In genomic region chr20:38537176-38537575, GRCh38 we compare ENCODE assay signal across 34 cellular contexts. TPM values are rescaled to one million over a fixed set of nuclear protein-coding genes. Genes with fewer than 3 reads are reported as not detected.
"Had no signal": no experiment of that assay in that cellular context is flagged by ENCODE, and none has a peak within 500 bp of the region (broad histone marks: within the 10 kb centered on the region; RNA-seq: fewer than 3 reads in every experiment).

No MANE protein-coding gene starts in this region.

- ATAC-seq: activated CD8-positive, alpha-beta T cell treated with anti-CD3 and anti-CD28 coated beads for 36 hours; activated T-cell treated with anti-CD3 and anti-CD28 coated beads, Interleukin-2, amount 50 U/mL, for 4 hours; body of pancreas; gastrocnemius medialis; left lung; lower lobe of right lung; natural killer cell; T-cell; upper lobe of right lung had no signal

- H3K9me3 ChIP-seq: adrenal gland, body of pancreas, esophagus squamous epithelium, gastrocnemius medialis, left lung, lower lobe of right lung, right atrium auricular region, suprapubic skin, tibial artery, upper lobe of right lung had no signal

- H3K27ac Mint-ChIP-seq: activated CD8-positive, alpha-beta T cell treated with anti-CD3 and anti-CD28 coated beads for 36 hours; activated naive CD8-positive, alpha-beta T cell treated with anti-CD3 and anti-CD28 coated beads for 36 hours; activated T-helper 2 cell treated with anti-CD3 and anti-CD28 coated beads, Interferon-gamma antibody, Interleukin-2, Interleukin-4, amounts not matched to agents 10 μg/mL and 5 μg/mL and 100 μg/mL, durations not matched to agents 14 hours and 24 hours and 36 hours; natural killer cell; neural progenitor cell; T-cell had no signal

- H3K4me1 ChIP-seq: adrenal gland, body of pancreas, gastrocnemius medialis, left lung, lower lobe of right lung, neural progenitor cell, right atrium auricular region, suprapubic skin, tibial artery, upper lobe of right lung had no signal

- H2AFZ ChIP-seq: neural progenitor cell had no signal

- H3K4me2 ChIP-seq: neural progenitor cell, smooth muscle cell had no signal

- H3K4me1 Mint-ChIP-seq: activated naive CD8-positive, alpha-beta T cell treated with anti-CD3 and anti-CD28 coated beads for 36 hours; neural progenitor cell had no signal

- H3K27me3 Mint-ChIP-seq: activated CD8-positive, alpha-beta T cell treated with anti-CD3 and anti-CD28 coated beads for 36 hours; activated naive CD8-positive, alpha-beta T cell treated with anti-CD3 and anti-CD28 coated beads for 36 hours; T-cell had no signal

- H3K9me3 Mint-ChIP-seq: activated CD8-positive, alpha-beta T cell treated with anti-CD3 and anti-CD28 coated beads for 36 hours; activated naive CD8-positive, alpha-beta T cell treated with anti-CD3 and anti-CD28 coated beads for 36 hours; activated T-cell treated with anti-CD3 and anti-CD28 coated beads, Interleukin-2, amount 50 U/mL, for 4 hours; activated T-helper 2 cell treated with anti-CD3 and anti-CD28 coated beads, Interferon-gamma antibody, Interleukin-2, Interleukin-4, amounts not matched to agents 10 μg/mL and 5 μg/mL and 100 μg/mL, durations not matched to agents 14 hours and 24 hours and 36 hours; immature natural killer cell; natural killer cell; neural progenitor cell; T-cell had no signal

- H3K4me3 ChIP-seq: adrenal gland, body of pancreas, esophagus squamous epithelium, gastrocnemius medialis, left lung, lower lobe of right lung, neural progenitor cell, right atrium auricular region, smooth muscle cell, suprapubic skin, tibial artery, upper lobe of right lung had no signal

- H3K27ac ChIP-seq: adrenal gland, body of pancreas, gastrocnemius medialis, left lung, lower lobe of right lung, neural progenitor cell, right atrium auricular region, suprapubic skin, tibial artery, upper lobe of right lung had no signal

- H3K27me3 ChIP-seq: adrenal gland, body of pancreas, esophagus squamous epithelium, gastrocnemius medialis, left lung, neural progenitor cell, right atrium auricular region, suprapubic skin, tibial artery, upper lobe of right lung had no signal

- DNase-seq: activated CD4-positive, alpha-beta T cell treated with anti-CD3 and anti-CD28 coated beads for 48 hours; activated CD8-positive, alpha-beta T cell treated with anti-CD3 and anti-CD28 coated beads for 36 hours; activated naive CD8-positive, alpha-beta T cell treated with anti-CD3 and anti-CD28 coated beads for 36 hours; activated T-cell treated with anti-CD3 and anti-CD28 coated beads, Interleukin-2, amount 50 U/mL, for 4 hours; adrenal gland; aorta; body of pancreas; esophagus squamous epithelium; gastrocnemius medialis; head of caudate nucleus; hypothalamus; immature natural killer cell; left lung; lower lobe of right lung; mesendoderm; natural killer cell; occipital lobe; stimulated activated CD4-positive, alpha-beta T cell treated with anti-CD3 and anti-CD28 coated beads, Interleukin-1b, Interleukin-23, amount 100 ng/mL, for 48 hours; stimulated activated CD4-positive, alpha-beta T cell treated with anti-CD3 and anti-CD28 coated beads, Interleukin-4, amount 100 ng/mL, for 4 hours; stimulated activated CD8-positive, alpha-beta memory T cell treated with anti-CD3 and anti-CD28 coated beads, Interleukin-4, amount 100 ng/mL, for 48 hours; stimulated activated naive CD4-positive, alpha-beta T cell; T-cell; tibial artery; upper lobe of right lung had no signal

- H3K4me3 Mint-ChIP-seq: activated CD8-positive, alpha-beta T cell treated with anti-CD3 and anti-CD28 coated beads for 36 hours; activated naive CD8-positive, alpha-beta T cell treated with anti-CD3 and anti-CD28 coated beads for 36 hours; activated T-cell treated with anti-CD3 and anti-CD28 coated beads, Interleukin-2, amount 50 U/mL, for 4 hours; immature natural killer cell; natural killer cell; neural progenitor cell; T-cell had no signal

- H3K9ac ChIP-seq: neural progenitor cell had no signal

RNA-seq across cellular contexts. Expression of gene ADIG, which starts 43.8 kb away (rescaled TPM):
- total RNA-seq: activated CD8-positive, alpha-beta T cell treated with anti-CD3 and anti-CD28 coated beads for 36 hours; activated naive CD8-positive, alpha-beta T cell treated with anti-CD3 and anti-CD28 coated beads for 36 hours; activated T-cell treated with anti-CD3 and anti-CD28 coated beads, Interleukin-2, amount 50 U/mL, for 4 hours; activated T-helper 2 cell treated with anti-CD3 and anti-CD28 coated beads, Interferon-gamma antibody, Interleukin-2, Interleukin-4, amounts not matched to agents 10 μg/mL and 5 μg/mL and 100 μg/mL, durations not matched to agents 14 hours and 24 hours and 36 hours; adrenal gland; aorta; body of pancreas; cardiac septum; chondrocyte; endothelial cell of umbilical vein; esophagus squamous epithelium; gastrocnemius medialis; left lung; lower lobe of right lung; mononuclear cell; natural killer cell; occipital lobe; pulmonary artery endothelial cell; right atrium auricular region; smooth muscle cell; suprapubic skin; T-cell; upper lobe of right lung had no signal
